9 cellular contexts compared by ENCODE assay signal in genomic region chr12:24728366-24728765, GRCh38.
DNase-seq lines count a peak whose midpoint lies in the region; ATAC-seq, FAIRE-seq and TF ChIP-seq lines count a peak whose summit lies in the region.
"Had no signal": no experiment of that assay in that cellular context is flagged by ENCODE, and none has a peak within 500 bp of the region (broad histone marks: within the 10 kb centered on the region; RNA-seq: fewer than 3 reads in every experiment).

No MANE protein-coding gene starts in this region.

- H3K36me3 Mint-ChIP-seq in activated T-helper 2 cell treated with anti-CD3 and anti-CD28 coated beads, Interferon-gamma antibody, Interleukin-2, Interleukin-4, amounts not matched to agents 10 μg/mL and 5 μg/mL and 100 μg/mL, durations not matched to agents 14 hours and 24 hours and 36 hours (ENCODE audit: low read depth), result no peaks in the 10 kb centered on the region

- H3K27ac Mint-ChIP-seq in activated T-helper 2 cell treated with anti-CD3 and anti-CD28 coated beads, Interferon-gamma antibody, Interleukin-2, Interleukin-4, amounts not matched to agents 10 μg/mL and 5 μg/mL and 100 μg/mL, durations not matched to agents 14 hours and 24 hours and 36 hours, result no peak overlapping the region

- FAIRE-seq in kidney (lab: Jason Lieb, UNC), result no peak

- peaks cover 19% of the 10 kb centered on the region for H3K4me1 Mint-ChIP-seq in activated T-helper 2 cell treated with anti-CD3 and anti-CD28 coated beads, Interferon-gamma antibody, Interleukin-2, Interleukin-4, amounts not matched to agents 10 μg/mL and 5 μg/mL and 100 μg/mL, durations not matched to agents 14 hours and 24 hours and 36 hours (ENCODE audit: low read depth)

- no peak overlapping the region for H3K27ac ChIP-seq in kidney (ENCODE audit: low read depth in 2 of 2, low read length in 2 of 2)
- H3K27ac ChIP-seq: parathyroid adenoma had no signal

- H3K9ac ChIP-seq in kidney (ENCODE audit: low read length in 2 of 2), result no peak overlapping the region
- H3K9ac ChIP-seq: parathyroid adenoma had no signal

- no peak overlapping the region for H3K4me3 Mint-ChIP-seq in activated T-helper 2 cell treated with anti-CD3 and anti-CD28 coated beads, Interferon-gamma antibody, Interleukin-2, Interleukin-4, amounts not matched to agents 10 μg/mL and 5 μg/mL and 100 μg/mL, durations not matched to agents 14 hours and 24 hours and 36 hours (ENCODE audit: low read depth)

- peak; percentile 49; the same call in 2 of the 3 replicates for TF ChIP-seq CTCF in GM12872 (IDR thresholded peaks at IDR 0.05; ENCODE audit: insufficient read depth, low read depth, low read length)
- TF ChIP-seq CTCF in kidney (IDR thresholded peaks at IDR 0.05; ENCODE audit: borderline replicate concordance, extremely low read depth, insufficient read depth), result peak; percentile 40

- H3K9me3 Mint-ChIP-seq in activated T-helper 2 cell treated with anti-CD3 and anti-CD28 coated beads, Interferon-gamma antibody, Interleukin-2, Interleukin-4, amounts not matched to agents 10 μg/mL and 5 μg/mL and 100 μg/mL, durations not matched to agents 14 hours and 24 hours and 36 hours, result peaks cover 6% of the 10 kb centered on the region

- H3K4me1 ChIP-seq in kidney (ENCODE audit: control insufficient read depth in 1 of 2, insufficient read depth in 1 of 2, low read depth in 1 of 2, low read length in 2 of 2), result no peaks in the 10 kb centered on the region
- H3K4me1 ChIP-seq: parathyroid adenoma had no signal

- no peaks in the 10 kb centered on the region for H3K9me3 ChIP-seq in kidney (ENCODE audit: control insufficient read depth in 1 of 2, low read length in 2 of 2)

- intact Hi-C loops in kidney (cut with DNase I), result no loop called here
- intact Hi-C loops in activated T-helper 2 cell treated with anti-CD3 and anti-CD28 coated beads, Interferon-gamma antibody, Interleukin-2, Interleukin-4, amounts not matched to agents 10 μg/mL and 5 μg/mL and 100 μg/mL, durations not matched to agents 14 hours and 24 hours and 36 hours (cut with micrococcal nuclease), result loop anchor here (10.0 kb wide), 1 partner anchor 124 kb away; no protein-coding TSS in a partner anchor

- no peak overlapping the region for H3K4me3 ChIP-seq in kidney (ENCODE audit: low read length in 2 of 2)

- no peaks in the 10 kb centered on the region for H3K27me3 Mint-ChIP-seq in activated T-helper 2 cell treated with anti-CD3 and anti-CD28 coated beads, Interferon-gamma antibody, Interleukin-2, Interleukin-4, amounts not matched to agents 10 μg/mL and 5 μg/mL and 100 μg/mL, durations not matched to agents 14 hours and 24 hours and 36 hours (ENCODE audit: low read depth)

- peak; percentile 53 for ATAC-seq in HG03280 (IDR thresholded peaks at IDR 0.05; ENCODE audit: unreplicated experiment)
- no peak for ATAC-seq in GM19467 (IDR thresholded peaks at IDR 0.05; ENCODE audit: unreplicated experiment)

- peak; percentile 63 for DNase-seq in SW480 (ENCODE audit: low spot score)
- DNase-seq in kidney, result no peak
- no peak for DNase-seq in activated CD4-positive, alpha-beta T cell treated with anti-CD3 and anti-CD28 coated beads for 4 hours
- no peak for DNase-seq in activated T-helper 2 cell treated with anti-CD3 and anti-CD28 coated beads, Interferon-gamma antibody, Interleukin-2, Interleukin-4, amounts not matched to agents 10 μg/mL and 5 μg/mL and 100 μg/mL, durations not matched to agents 14 hours and 24 hours and 36 hours (ENCODE audit: low spot score)
- DNase-seq in activated naive CD4-positive, alpha-beta T cell (lab: John Stamatoyannopoulos, UW), result no peak

- H3K36me3 ChIP-seq in kidney (ENCODE audit: control insufficient read depth in 1 of 2, insufficient read depth in 2 of 2, low read length in 2 of 2), result no peaks in the 10 kb centered on the region
